In genomic region chr7:69448071-69448470, GRCh38 we compare ENCODE assay signal across 10 cellular contexts.
"Had no signal": no experiment of that assay in that cellular context is flagged by ENCODE, and none has a peak within 500 bp of the region (broad histone marks: within the 10 kb centered on the region; RNA-seq: fewer than 3 reads in every experiment).

No MANE protein-coding gene starts in this region.

- DNase-seq: activated CD4-positive, alpha-beta T cell treated with anti-CD3 and anti-CD28 coated beads, Interleukin-2, amount 50 U/mL, for 1 hour; activated CD4-positive, CD25-positive, alpha-beta regulatory T cell; activated T-cell treated with anti-CD3 and anti-CD28 coated beads, Interleukin-2, amount 50 U/mL, for 1 hour; ovary; T-helper 2 cell; thyroid gland had no signal

- H3K36me3 ChIP-seq: ovary, thyroid gland, vagina had no signal

- H3K27ac ChIP-seq: ovary, skin epidermis, thyroid gland, vagina had no signal

- H3K36me3 Mint-ChIP-seq: activated naive CD4-positive, alpha-beta T cell treated with anti-CD3 and anti-CD28 coated beads, Interleukin-2, amount 50 U/mL, for 24 hours had no signal

- FAIRE-seq: bronchial epithelial cell had no signal

- H3K4me1 ChIP-seq: thyroid gland, vagina had no signal

- H3K27ac Mint-ChIP-seq: activated naive CD4-positive, alpha-beta T cell treated with anti-CD3 and anti-CD28 coated beads, Interleukin-2, amount 50 U/mL, for 24 hours had no signal

- H3K4me3 Mint-ChIP-seq: activated naive CD4-positive, alpha-beta T cell treated with anti-CD3 and anti-CD28 coated beads, Interleukin-2, amount 50 U/mL, for 24 hours had no signal

- H3K4me3 ChIP-seq: ovary, skin epidermis, thyroid gland, vagina had no signal

- H3K27me3 ChIP-seq: ovary, thyroid gland, vagina had no signal

- H3K9me3 ChIP-seq: ovary, thyroid gland, vagina had no signal

- H3K27me3 Mint-ChIP-seq: activated naive CD4-positive, alpha-beta T cell treated with anti-CD3 and anti-CD28 coated beads, Interleukin-2, amount 50 U/mL, for 24 hours had no signal

- H3K4me1 Mint-ChIP-seq: activated naive CD4-positive, alpha-beta T cell treated with anti-CD3 and anti-CD28 coated beads, Interleukin-2, amount 50 U/mL, for 24 hours had no signal
